Comparison of ENCODE assay signal across 27 cellular contexts in genomic region chr1:3548895-3549294, GRCh38.
"Had no signal": no experiment of that assay in that cellular context is flagged by ENCODE, and none has a peak within 500 bp of the region (broad histone marks: within the 10 kb centered on the region; RNA-seq: fewer than 3 reads in every experiment).

No MANE protein-coding gene starts in this region.

- H3K4me1 ChIP-seq: adrenal gland had no signal

- H3K9me3 ChIP-seq: adrenal gland, ascending aorta had no signal

- H3K27me3 ChIP-seq: adrenal gland, ascending aorta, cardiac muscle cell had no signal

- H3K4me3 ChIP-seq: adrenal gland, cardiac muscle cell had no signal

- DNase-seq: activated B cell treated with CpG ODN at 0.5 μM for 24 hours; activated CD4-positive, alpha-beta memory T cell treated with anti-CD3 and anti-CD28 coated beads for 36 hours; activated CD4-positive, alpha-beta T cell treated with anti-CD3 and anti-CD28 coated beads for 4 hours; activated CD4-positive, alpha-beta T cell treated with anti-CD3 and anti-CD28 coated beads, Interleukin-2, amount 10 ng/mL, durations not matched to agents 24 days and 14 days; activated CD4-positive, alpha-beta T cell treated with anti-CD3 and anti-CD28 coated beads, Interleukin-2, amount 50 U/mL, for 1 hour; activated CD4-positive, alpha-beta T cell treated with anti-CD3 and anti-CD28 coated beads, Interleukin-2, amount 50 U/mL, for 4 hours; activated CD4-positive, CD25-positive, alpha-beta regulatory T cell treated with anti-CD3 and anti-CD28 coated beads, Interleukin-2, amount 50 U/mL, for 72 hours; activated CD8-positive, alpha-beta memory T cell treated with anti-CD3 and anti-CD28 coated beads for 24 hours; activated CD8-positive, alpha-beta memory T cell treated with anti-CD3 and anti-CD28 coated beads, Interleukin-2, amount 10 ng/mL, durations not matched to agents 7 days and 5 days; activated CD8-positive, alpha-beta memory T cell treated with anti-CD3 and anti-CD28 coated beads, Interleukin-2, amount 50 U/mL, for 48 hours; activated CD8-positive, alpha-beta T cell treated with anti-CD3 and anti-CD28 coated beads, Interleukin-2, amount 10 ng/mL, durations not matched to agents 7 days and 5 days; activated effector memory CD4-positive, alpha-beta T cell treated with Interleukin-2 at 50 U/mL for 16 hours; activated gamma-delta T cell; activated naive CD4-positive, alpha-beta T cell treated with anti-CD3 and anti-CD28 coated beads, Interleukin-2, amount 10 ng/mL, durations not matched to agents 7 days and 5 days; activated naive CD4-positive, alpha-beta T cell treated with Interleukin-2 at 50 U/mL for 16 hours; activated naive CD8-positive, alpha-beta T cell treated with anti-CD3 and anti-CD28 coated beads for 36 hours; activated T-cell treated with anti-CD3 and anti-CD28 coated beads, Interleukin-2, amount 50 U/mL, for 24 hours; activated T-cell treated with anti-CD3 and anti-CD28 coated beads, Interleukin-2, amount 50 U/mL, for 48 hours; caudate nucleus; cerebellar nuclear complex; T-cell; T-helper 17 cell had no signal

- H3K36me3 ChIP-seq: adrenal gland, ascending aorta, cardiac muscle cell had no signal

- H3K27ac ChIP-seq: adrenal gland, cardiac muscle cell had no signal

- ATAC-seq: activated CD8-positive, alpha-beta memory T cell treated with anti-CD3 and anti-CD28 coated beads, Interleukin-2, amount 10 ng/mL, durations not matched to agents 7 days and 5 days; activated CD8-positive, alpha-beta T cell treated with anti-CD3 and anti-CD28 coated beads, Interleukin-2, amount 10 ng/mL, durations not matched to agents 7 days and 5 days; activated naive CD4-positive, alpha-beta T cell treated with anti-CD3 and anti-CD28 coated beads, Interleukin-2, amount 50 U/mL, for 72 hours; T-cell; T-helper 17 cell had no signal

- FAIRE-seq: bronchial epithelial cell had no signal
